ENCODE assay signal across 13 cellular contexts in genomic region chr19:7575426-7576040, GRCh38. TPM values are rescaled to one million over a fixed set of nuclear protein-coding genes. Genes with fewer than 3 reads are reported as not detected.
DNase-seq lines count a peak whose midpoint lies in the region; ATAC-seq, FAIRE-seq and TF ChIP-seq lines count a peak whose summit lies in the region.
"Had no signal": no experiment of that assay in that cellular context is flagged by ENCODE, and none has a peak within 500 bp of the region (broad histone marks: within the 10 kb centered on the region; RNA-seq: fewer than 3 reads in every experiment).

No MANE protein-coding gene starts in this region.

- H3K27ac ChIP-seq in HepG2 (ENCODE audit: extremely low read length, insufficient read depth, low read length) (no peak overlapping the region), right lobe of liver (no peak overlapping the region), right cardiac atrium (ENCODE audit: low read length) (no peak overlapping the region)

- intact Hi-C loops in HepG2 (cut with micrococcal nuclease; ENCODE audit: unreplicated experiment) (no loop called here), right lobe of liver (cut with DNase I) (loop anchor here in 1 of 2 donors (10.0 kb wide), 1 partner anchor 229 kb away; no protein-coding TSS in a partner anchor), right cardiac atrium (cut with DNase I) (loop anchor here in 1 of 4 donors (10.0 kb wide), 1 partner anchor 219 kb away; no protein-coding TSS in a partner anchor)

- no peaks in the 10 kb centered on the region for H3K9me3 ChIP-seq in HepG2 (ENCODE audit: low read length)
- H3K9me3 ChIP-seq in right lobe of liver: no peaks in the 10 kb centered on the region
- no peaks in the 10 kb centered on the region for H3K9me3 ChIP-seq in right cardiac atrium (ENCODE audit: control insufficient read depth, low read length)

- CTCF ChIA-PET in HepG2 (lab: Yijun Ruan, JAX; ENCODE audit: low intra/inter-chr PET ratio, low total read pairs): no interaction called here

- BruUV-seq in HepG2 (replicated peaks; lab: Mats Ljungman, UMichigan): no TSS peak

- no peaks in the 10 kb centered on the region for H4K20me1 ChIP-seq in HepG2 (ENCODE audit: insufficient read depth, low read length)

- TF ChIP-seq EP300 in HepG2 (IDR thresholded peaks at IDR 0.05; ENCODE audit: low read depth in 2 of 2, low read length in 2 of 2) (no peak), HepG2 (CRISPR knock-in tag; IDR thresholded peaks at IDR 0.05; ENCODE audit: borderline replicate concordance) (no peak)

- TF ChIP-seq RAD21 in HepG2 (CRISPR knock-in tag; IDR thresholded peaks at IDR 0.05): no peak

- TF ChIP-seq POLR2A in HepG2 (IDR thresholded peaks at IDR 0.05; ENCODE audit: insufficient read depth in 1 of 2, low read depth in 2 of 2, low read length in 2 of 2) (no peak), right lobe of liver (IDR thresholded peaks at IDR 0.05) (no peak)

- H3K4me2 ChIP-seq in HepG2 (ENCODE audit: low read depth, low read length): no peak overlapping the region

- H3K27me3 ChIP-seq in HepG2 (ENCODE audit: control insufficient read depth in 1 of 2, insufficient read depth in 2 of 2, low read length in 2 of 2) (peaks cover 0 to 14% of the 10 kb centered on the region in 2 experiments; a peak in 2 of 5 replicates), right lobe of liver (no peaks in the 10 kb centered on the region), right cardiac atrium (ENCODE audit: control insufficient read depth, insufficient read depth) (no peaks in the 10 kb centered on the region)

- 38% methylated on average over 9 of the region's 9 CpGs for WGBS in HepG2 (ENCODE audit: low lambda C conversion rate)
- WGBS in right lobe of liver (ENCODE audit: insufficient coverage, low coverage, low lambda C conversion rate, missing lambda C conversion rate): 66% methylated on average over 9 of the region's 9 CpGs
- WGBS in right cardiac atrium: 79% methylated on average over 9 of the region's 9 CpGs

- FAIRE-seq in HepG2 (lab: Jason Lieb, UNC): no peak

- no peak overlapping the region for H3K9ac ChIP-seq in HepG2 (ENCODE audit: insufficient read depth, low read depth, low read length)

- H3K4me3 ChIP-seq in HepG2 (replicated peaks in 1 of 3; ENCODE audit: insufficient read depth in 1 of 3, low read depth in 2 of 3, low read length in 3 of 3) (no peak overlapping the region), right lobe of liver (no peak overlapping the region), choroid plexus epithelial cell (ENCODE audit: low read depth, low read length) (no peak overlapping the region), right cardiac atrium (ENCODE audit: low read length) (no peak overlapping the region)

- H3K4me1 ChIP-seq in HepG2 (ENCODE audit: insufficient read depth, low read length) (no peaks in the 10 kb centered on the region), right lobe of liver (no peaks in the 10 kb centered on the region), right cardiac atrium (ENCODE audit: control insufficient read depth, insufficient read depth, low read length) (no peaks in the 10 kb centered on the region)

- no peak overlapping the region for H2AFZ ChIP-seq in HepG2 (ENCODE audit: low read length)

- H3K36me3 ChIP-seq in HepG2 (replicated peaks in 1 of 2; ENCODE audit: control insufficient read depth in 1 of 2, insufficient read depth in 2 of 2, low read length in 2 of 2) (no peaks in the 10 kb centered on the region), right lobe of liver (no peaks in the 10 kb centered on the region)

- no peak for TF ChIP-seq CTCF in HepG2 (CRISPR knock-in tag; IDR thresholded peaks at IDR 0.05)
- no peak for TF ChIP-seq CTCF in right lobe of liver (IDR thresholded peaks at IDR 0.05)
- no peak for TF ChIP-seq CTCF in choroid plexus epithelial cell (conservative IDR thresholded peaks at IDR 0.05; ENCODE audit: low read depth, low read length)

- in situ Hi-C loops in HepG2 (cut with HindIII; ENCODE audit: extremely low pct_ligation_motif_present, low pct_unique_long_range_greater_than_20kb): no loop called here

- DNase-seq in HepG2 (ENCODE audit: low spot score) (no peak), right lobe of liver (no peak), NOMO-1 treated with DMSO at 0.1 percent for 48 hours (lab: John Stamatoyannopoulos, UW; ENCODE audit: unreplicated experiment) (peak; percentile 79), choroid plexus epithelial cell (ENCODE audit: low read depth) (peak; percentile 21), DMS153 treated with DMSO at 0.1 percent for 48 hours (lab: John Stamatoyannopoulos, UW; ENCODE audit: unreplicated experiment) (no peak), DMS79 treated with DMSO at 0.1 percent for 48 hours (lab: John Stamatoyannopoulos, UW) (no peak), right cardiac atrium (no peak)
- DNase-seq: activated CD4-positive, CD25-positive, alpha-beta regulatory T cell; mesendoderm; NCI-H510A; SHP77; stimulated activated naive CD4-positive, alpha-beta T cell had no signal

- POLR2A ChIA-PET in HepG2 (lab: Yijun Ruan, JAX): no interaction called here

- ATAC-seq in HepG2 (no peak), right lobe of liver (no peak), right cardiac atrium (no peak), HG02678 (IDR thresholded peaks at IDR 0.05; ENCODE audit: unreplicated experiment) (no peak)

- H3K79me2 ChIP-seq in HepG2 (ENCODE audit: insufficient read depth, low read length): no peaks in the 10 kb centered on the region

RNA-seq across cellular contexts. Expression of gene CAMSAP3, which starts 20.1 kb away (rescaled TPM):
- total RNA-seq in HepG2 (2016; rRNA removed; fragmentation: Illumina TruSeq; extraction: Trizol) (9.1 and 11.8 TPM in 2 replicates), right lobe of liver (10 to 100 TPM; 21.8 to 31.9 (median 23.4) TPM), right cardiac atrium (under 1 TPM; 0.20 to 0.71 (median 0.38) TPM)
- total RNA-seq in HepG2 (2016; cell fraction: cytosol; rRNA removed; fragmentation: Illumina TruSeq; extraction: Trizol; ENCODE audit: low read depth): 2.1 and 2.5 TPM in 2 replicates
- total RNA-seq in HepG2 (2016; cell fraction: insoluble cytoplasmic fraction; rRNA removed; fragmentation: Illumina TruSeq; extraction: Trizol): 6.3 and 11.9 TPM in 2 replicates
- total RNA-seq in HepG2 (2016; cell fraction: membrane; rRNA removed; fragmentation: Illumina TruSeq; extraction: Trizol): 6.0 and 6.1 TPM in 2 replicates
- 12.6 and 13.4 TPM in 2 replicates for total RNA-seq in HepG2 (2016; cell fraction: nucleus; rRNA removed; fragmentation: Illumina TruSeq; extraction: Trizol)
- polyA plus RNA-seq in HepG2 (2011; rRNA removed) (10.8 and 16.8 TPM in 2 replicates), right cardiac atrium (0.29 TPM)
- 5.6 and 8.1 TPM in 2 replicates for polyA plus RNA-seq in HepG2 (2011; cell fraction: cytosol; rRNA removed)
- 94.1 and 111 TPM in 2 replicates for polyA plus RNA-seq in HepG2 (2011; cell fraction: nucleus; rRNA removed)
- 24.4 and 27.0 TPM in 2 replicates for polyA plus RNA-seq in HepG2 (2012)
- polyA plus RNA-seq in HepG2 (2016; cell fraction: cytosol; fragmentation: Illumina TruSeq; extraction: Trizol; ENCODE audit: low read depth): 2.3 and 2.5 TPM in 2 replicates
- polyA plus RNA-seq in HepG2 (2016; cell fraction: insoluble cytoplasmic fraction; fragmentation: Illumina TruSeq; extraction: Trizol; ENCODE audit: low read depth): 17.0 and 22.2 TPM in 2 replicates
- 4.4 and 5.3 TPM in 2 replicates for polyA plus RNA-seq in HepG2 (2016; cell fraction: membrane; fragmentation: Illumina TruSeq; extraction: Trizol; ENCODE audit: low read depth)
- polyA plus RNA-seq in HepG2 (2016; cell fraction: nucleus; fragmentation: Illumina TruSeq; extraction: Trizol; ENCODE audit: insufficient read depth, low read depth): 67.8 and 74.7 TPM in 2 replicates
- polyA minus RNA-seq in HepG2 (2011; rRNA and poly(A)+ RNA removed; ENCODE audit: low replicate concordance): 1.6 and 20.5 TPM in 2 replicates
- 9.5 and 9.8 TPM in 2 replicates for polyA minus RNA-seq in HepG2 (2011; cell fraction: cytosol; rRNA and poly(A)+ RNA removed)
- 12.9 and 13.7 TPM in 2 replicates for polyA minus RNA-seq in HepG2 (2011; cell fraction: nucleus; rRNA and poly(A)+ RNA removed)

RNA-seq across cellular contexts. Expression of gene PNPLA6, which starts 40.0 kb away (rescaled TPM):
- total RNA-seq in HepG2 (2016; rRNA removed; fragmentation: Illumina TruSeq; extraction: Trizol): 11.1 and 28.2 TPM in 2 replicates
- 6.7 and 9.9 TPM in 2 replicates for total RNA-seq in HepG2 (2016; cell fraction: cytosol; rRNA removed; fragmentation: Illumina TruSeq; extraction: Trizol; ENCODE audit: low read depth)
- total RNA-seq in HepG2 (2016; cell fraction: insoluble cytoplasmic fraction; rRNA removed; fragmentation: Illumina TruSeq; extraction: Trizol): 7.3 and 24.9 TPM in 2 replicates
- 9.5 and 10.2 TPM in 2 replicates for total RNA-seq in HepG2 (2016; cell fraction: membrane; rRNA removed; fragmentation: Illumina TruSeq; extraction: Trizol)
- 39.4 and 51.4 TPM in 2 replicates for total RNA-seq in HepG2 (2016; cell fraction: nucleus; rRNA removed; fragmentation: Illumina TruSeq; extraction: Trizol)
- 24.9 and 28.4 TPM in 2 replicates for polyA plus RNA-seq in HepG2 (2011; rRNA removed)
- polyA plus RNA-seq in HepG2 (2011; cell fraction: cytosol; rRNA removed): 8.4 and 14.6 TPM in 2 replicates
- polyA plus RNA-seq in HepG2 (2011; cell fraction: nucleus; rRNA removed): 192 and 272 TPM in 2 replicates
- 22.0 and 47.4 TPM in 2 replicates for polyA plus RNA-seq in HepG2 (2012)
- 4.0 and 4.8 TPM in 2 replicates for polyA plus RNA-seq in HepG2 (2016; cell fraction: cytosol; fragmentation: Illumina TruSeq; extraction: Trizol; ENCODE audit: low read depth)
- 9.1 and 14.0 TPM in 2 replicates for polyA plus RNA-seq in HepG2 (2016; cell fraction: insoluble cytoplasmic fraction; fragmentation: Illumina TruSeq; extraction: Trizol; ENCODE audit: low read depth)
- 4.9 and 7.2 TPM in 2 replicates for polyA plus RNA-seq in HepG2 (2016; cell fraction: membrane; fragmentation: Illumina TruSeq; extraction: Trizol; ENCODE audit: low read depth)
- polyA plus RNA-seq in HepG2 (2016; cell fraction: nucleus; fragmentation: Illumina TruSeq; extraction: Trizol; ENCODE audit: insufficient read depth, low read depth): 115 and 120 TPM in 2 replicates
- polyA minus RNA-seq in HepG2 (2011; rRNA and poly(A)+ RNA removed; ENCODE audit: low replicate concordance): 20.0 and 49.5 TPM in 2 replicates
- 21.5 and 23.2 TPM in 2 replicates for polyA minus RNA-seq in HepG2 (2011; cell fraction: cytosol; rRNA and poly(A)+ RNA removed)
- polyA minus RNA-seq in HepG2 (2011; cell fraction: nucleus; rRNA and poly(A)+ RNA removed): 37.4 and 52.5 TPM in 2 replicates
- total RNA-seq in right lobe of liver: 10 to 100 TPM; 38.7 to 61.8 (median 46.5) TPM
- total RNA-seq in right cardiac atrium: 10 to 100 TPM; 53.4 to 70.9 (median 65.4) TPM
- 33.5 TPM for polyA plus RNA-seq in right cardiac atrium

RNA-seq across cellular contexts. Expression of gene MCOLN1, which starts 53.1 kb away (rescaled TPM):
- total RNA-seq in HepG2 (2016; rRNA removed; fragmentation: Illumina TruSeq; extraction: Trizol) (1.9 and 3.4 TPM in 2 replicates), right lobe of liver (10 to 100 TPM in 5 of 6 experiments, 1 to 10 TPM in 1; 9.8 to 25.2 (median 17.7) TPM), right cardiac atrium (10 to 100 TPM; 19.5 to 24.4 (median 21.8) TPM)
- total RNA-seq in HepG2 (2016; cell fraction: cytosol; rRNA removed; fragmentation: Illumina TruSeq; extraction: Trizol; ENCODE audit: low read depth): 3.4 and 4.1 TPM in 2 replicates
- 1.8 and 4.3 TPM in 2 replicates for total RNA-seq in HepG2 (2016; cell fraction: insoluble cytoplasmic fraction; rRNA removed; fragmentation: Illumina TruSeq; extraction: Trizol)
- 2.4 and 3.4 TPM in 2 replicates for total RNA-seq in HepG2 (2016; cell fraction: membrane; rRNA removed; fragmentation: Illumina TruSeq; extraction: Trizol)
- 3.8 and 4.3 TPM in 2 replicates for total RNA-seq in HepG2 (2016; cell fraction: nucleus; rRNA removed; fragmentation: Illumina TruSeq; extraction: Trizol)
- polyA plus RNA-seq in HepG2 (2011; rRNA removed) (11.6 and 15.7 TPM in 2 replicates), right cardiac atrium (20.7 TPM)
- 6.4 and 7.4 TPM in 2 replicates for polyA plus RNA-seq in HepG2 (2011; cell fraction: cytosol; rRNA removed)
- 29.1 and 39.0 TPM in 2 replicates for polyA plus RNA-seq in HepG2 (2011; cell fraction: nucleus; rRNA removed)
- polyA plus RNA-seq in HepG2 (2012): 3.4 and 4.8 TPM in 2 replicates
- polyA plus RNA-seq in HepG2 (2016; cell fraction: cytosol; fragmentation: Illumina TruSeq; extraction: Trizol; ENCODE audit: low read depth): 2.3 and 3.2 TPM in 2 replicates
- 2.9 and 3.5 TPM in 2 replicates for polyA plus RNA-seq in HepG2 (2016; cell fraction: insoluble cytoplasmic fraction; fragmentation: Illumina TruSeq; extraction: Trizol; ENCODE audit: low read depth)
- 3.3 and 3.4 TPM in 2 replicates for polyA plus RNA-seq in HepG2 (2016; cell fraction: membrane; fragmentation: Illumina TruSeq; extraction: Trizol; ENCODE audit: low read depth)
- polyA plus RNA-seq in HepG2 (2016; cell fraction: nucleus; fragmentation: Illumina TruSeq; extraction: Trizol; ENCODE audit: insufficient read depth, low read depth): 16.6 and 21.1 TPM in 2 replicates
- polyA minus RNA-seq in HepG2 (2011; rRNA and poly(A)+ RNA removed; ENCODE audit: low replicate concordance): 19.2 and 110 TPM in 2 replicates
- polyA minus RNA-seq in HepG2 (2011; cell fraction: cytosol; rRNA and poly(A)+ RNA removed): 2.4 and 4.4 TPM in 2 replicates
- polyA minus RNA-seq in HepG2 (2011; cell fraction: nucleus; rRNA and poly(A)+ RNA removed): 4.8 and 5.9 TPM in 2 replicates

RNA-seq across cellular contexts. Expression of gene XAB2, which starts 53.8 kb away (rescaled TPM):
- total RNA-seq in HepG2 (2016; rRNA removed; fragmentation: Illumina TruSeq; extraction: Trizol) (6.2 and 8.6 TPM in 2 replicates), right lobe of liver (10 to 100 TPM; 12.8 to 21.3 (median 17.8) TPM), right cardiac atrium (10 to 100 TPM; 18.9 to 27.3 (median 26.0) TPM)
- 1.9 and 2.7 TPM in 2 replicates for total RNA-seq in HepG2 (2016; cell fraction: cytosol; rRNA removed; fragmentation: Illumina TruSeq; extraction: Trizol; ENCODE audit: low read depth)
- total RNA-seq in HepG2 (2016; cell fraction: insoluble cytoplasmic fraction; rRNA removed; fragmentation: Illumina TruSeq; extraction: Trizol): 6.6 and 7.3 TPM in 2 replicates
- total RNA-seq in HepG2 (2016; cell fraction: membrane; rRNA removed; fragmentation: Illumina TruSeq; extraction: Trizol): 3.2 and 4.4 TPM in 2 replicates
- 11.7 and 15.3 TPM in 2 replicates for total RNA-seq in HepG2 (2016; cell fraction: nucleus; rRNA removed; fragmentation: Illumina TruSeq; extraction: Trizol)
- polyA plus RNA-seq in HepG2 (2011; rRNA removed) (23.9 and 28.4 TPM in 2 replicates), right cardiac atrium (19.0 TPM)
- polyA plus RNA-seq in HepG2 (2011; cell fraction: cytosol; rRNA removed): 14.1 and 24.2 TPM in 2 replicates
- 95.9 and 136 TPM in 2 replicates for polyA plus RNA-seq in HepG2 (2011; cell fraction: nucleus; rRNA removed)
- polyA plus RNA-seq in HepG2 (2012): 19.0 and 22.6 TPM in 2 replicates
- polyA plus RNA-seq in HepG2 (2016; cell fraction: cytosol; fragmentation: Illumina TruSeq; extraction: Trizol; ENCODE audit: low read depth): 3.4 and 3.5 TPM in 2 replicates
- polyA plus RNA-seq in HepG2 (2016; cell fraction: insoluble cytoplasmic fraction; fragmentation: Illumina TruSeq; extraction: Trizol; ENCODE audit: low read depth): 11.7 and 15.6 TPM in 2 replicates
- 4.0 and 5.4 TPM in 2 replicates for polyA plus RNA-seq in HepG2 (2016; cell fraction: membrane; fragmentation: Illumina TruSeq; extraction: Trizol; ENCODE audit: low read depth)
- polyA plus RNA-seq in HepG2 (2016; cell fraction: nucleus; fragmentation: Illumina TruSeq; extraction: Trizol; ENCODE audit: insufficient read depth, low read depth): 38.3 and 40.6 TPM in 2 replicates
- polyA minus RNA-seq in HepG2 (2011; rRNA and poly(A)+ RNA removed; ENCODE audit: low replicate concordance): 70.9 and 81.0 TPM in 2 replicates
- 29.0 and 31.0 TPM in 2 replicates for polyA minus RNA-seq in HepG2 (2011; cell fraction: cytosol; rRNA and poly(A)+ RNA removed)
- polyA minus RNA-seq in HepG2 (2011; cell fraction: nucleus; rRNA and poly(A)+ RNA removed): 19.8 and 20.6 TPM in 2 replicates

RNA-seq across cellular contexts. Expression of gene PET100, which starts 54.1 kb away (rescaled TPM):
- total RNA-seq in HepG2 (2016; rRNA removed; fragmentation: Illumina TruSeq; extraction: Trizol) (59.9 and 66.5 TPM in 2 replicates), right lobe of liver (10 to 100 TPM in 4 of 6 experiments, 1 to 10 TPM in 2; 6.8 to 83.9 (median 56.5) TPM), right cardiac atrium (100 to 1,000 TPM; 136 to 194 (median 167) TPM)
- 15.6 and 17.1 TPM in 2 replicates for total RNA-seq in HepG2 (2016; cell fraction: cytosol; rRNA removed; fragmentation: Illumina TruSeq; extraction: Trizol; ENCODE audit: low read depth)
- 64.7 and 78.4 TPM in 2 replicates for total RNA-seq in HepG2 (2016; cell fraction: insoluble cytoplasmic fraction; rRNA removed; fragmentation: Illumina TruSeq; extraction: Trizol)
- total RNA-seq in HepG2 (2016; cell fraction: membrane; rRNA removed; fragmentation: Illumina TruSeq; extraction: Trizol): 22.2 and 23.9 TPM in 2 replicates
- 34.1 and 46.5 TPM in 2 replicates for total RNA-seq in HepG2 (2016; cell fraction: nucleus; rRNA removed; fragmentation: Illumina TruSeq; extraction: Trizol)
- polyA plus RNA-seq in HepG2 (2011; rRNA removed) (20.0 and 22.3 TPM in 2 replicates), right cardiac atrium (191 TPM)
- 13.6 and 14.9 TPM in 2 replicates for polyA plus RNA-seq in HepG2 (2011; cell fraction: cytosol; rRNA removed)
- 14.3 and 19.0 TPM in 2 replicates for polyA plus RNA-seq in HepG2 (2011; cell fraction: nucleus; rRNA removed)
- 25.5 and 50.4 TPM in 2 replicates for polyA plus RNA-seq in HepG2 (2012)
- polyA plus RNA-seq in HepG2 (2016; cell fraction: cytosol; fragmentation: Illumina TruSeq; extraction: Trizol; ENCODE audit: low read depth): 17.9 and 18.0 TPM in 2 replicates
- polyA plus RNA-seq in HepG2 (2016; cell fraction: insoluble cytoplasmic fraction; fragmentation: Illumina TruSeq; extraction: Trizol; ENCODE audit: low read depth): 36.9 and 42.2 TPM in 2 replicates
- 18.3 and 20.0 TPM in 2 replicates for polyA plus RNA-seq in HepG2 (2016; cell fraction: membrane; fragmentation: Illumina TruSeq; extraction: Trizol; ENCODE audit: low read depth)
- polyA plus RNA-seq in HepG2 (2016; cell fraction: nucleus; fragmentation: Illumina TruSeq; extraction: Trizol; ENCODE audit: insufficient read depth, low read depth): 64.3 and 70.9 TPM in 2 replicates
- 1.4 and 7.8 TPM in 2 replicates for polyA minus RNA-seq in HepG2 (2011; rRNA and poly(A)+ RNA removed; ENCODE audit: low replicate concordance)
- 6.4 and 10.4 TPM in 2 replicates for polyA minus RNA-seq in HepG2 (2011; cell fraction: cytosol; rRNA and poly(A)+ RNA removed)
- polyA minus RNA-seq in HepG2 (2011; cell fraction: nucleus; rRNA and poly(A)+ RNA removed): 7.2 and 8.7 TPM in 2 replicates

Comparison
In these comparisons a context has a peak if more than half of its experiments do, and no peak if none do; other contexts are left out.
1. DNase-seq: peak in NOMO-1 treated with DMSO at 0.1 percent for 48 hours (single experiment) and choroid plexus epithelial cell (single experiment); none in HepG2 (single experiment), right lobe of liver (0 of 3), DMS153 treated with DMSO at 0.1 percent for 48 hours (single experiment), DMS79 treated with DMSO at 0.1 percent for 48 hours (single experiment) and right cardiac atrium (0 of 3).